8 cellular contexts compared by ENCODE assay signal in genomic region chr17:70629902-70630301, GRCh38.
DNase-seq lines count a peak whose midpoint lies in the region; ATAC-seq and TF ChIP-seq lines count a peak whose summit lies in the region.
"Had no signal": no experiment of that assay in that cellular context is flagged by ENCODE, and none has a peak within 500 bp of the region (broad histone marks: within the 10 kb centered on the region; RNA-seq: fewer than 3 reads in every experiment).

No MANE protein-coding gene starts in this region.

- H3K4me3 Mint-ChIP-seq in HFFc6, result no peak overlapping the region

- H3K27me3 ChIP-seq in lower lobe of right lung (ENCODE audit: low read depth) (no peaks in the 10 kb centered on the region), ascending aorta (no peaks in the 10 kb centered on the region)

- intact Hi-C loops in lower lobe of right lung (cut with DNase I), result no loop called here
- intact Hi-C loops in ascending aorta (cut with DNase I), result no loop called here

- no peaks in the 10 kb centered on the region for H3K9me3 ChIP-seq in lower lobe of right lung
- no peaks in the 10 kb centered on the region for H3K9me3 ChIP-seq in ascending aorta

- H3K36me3 Mint-ChIP-seq in HFFc6 (ENCODE audit: low read depth), result no peaks in the 10 kb centered on the region

- H3K36me3 ChIP-seq in lower lobe of right lung, result no peaks in the 10 kb centered on the region
- no peaks in the 10 kb centered on the region for H3K36me3 ChIP-seq in ascending aorta

- H3K27ac Mint-ChIP-seq in HFFc6, result no peak overlapping the region

- no peaks in the 10 kb centered on the region for H3K9me3 Mint-ChIP-seq in HFFc6

- H3K4me1 ChIP-seq in lower lobe of right lung, result no peaks in the 10 kb centered on the region
- H3K4me1 ChIP-seq in ascending aorta, result no peaks in the 10 kb centered on the region

- no peak for ATAC-seq in lower lobe of right lung

- TF ChIP-seq CTCF in HFFc6 (IDR thresholded peaks at IDR 0.05) (peak; percentile 67), VCaP (conservative IDR thresholded peaks at IDR 0.05) (peak; percentile 82), lower lobe of right lung (IDR thresholded peaks at IDR 0.05) (peak; percentile 17), ascending aorta (IDR thresholded peaks at IDR 0.05) (no peak)

- H3K4me3 ChIP-seq in lower lobe of right lung, result no peak overlapping the region
- no peak overlapping the region for H3K4me3 ChIP-seq in ascending aorta

- H3K27me3 Mint-ChIP-seq in HFFc6 (ENCODE audit: insufficient read depth), result peaks cover 2% of the 10 kb centered on the region; the same call in 1 of the 2 replicates

- no peak overlapping the region for H3K27ac ChIP-seq in VCaP
- H3K27ac ChIP-seq in lower lobe of right lung, result no peak overlapping the region
- no peak overlapping the region for H3K27ac ChIP-seq in ascending aorta

- H3K4me1 Mint-ChIP-seq in HFFc6 (ENCODE audit: low read depth), result no peaks in the 10 kb centered on the region

- DNase-seq in CD1c-positive myeloid dendritic cell (ENCODE audit: extremely low spot score), result peak; percentile 22
- DNase-seq in HFFc6, result no peak
- DNase-seq in lower lobe of right lung, result no peak
- DNase-seq in AML-193 (lab: John Stamatoyannopoulos, UW), result no peak
- DNase-seq in ascending aorta (ENCODE audit: low spot score in 2 of 2), result no peak
- DNase-seq in DMS114 treated with DMSO at 0.1 percent for 48 hours (lab: John Stamatoyannopoulos, UW; ENCODE audit: unreplicated experiment), result no peak
- DNase-seq: NCI-H1092 had no signal

Comparison
In these comparisons a context has a peak if more than half of its experiments do, and no peak if none do; other contexts are left out.
1. CTCF ChIP-seq: peak in HFFc6 (single experiment), VCaP (single experiment) and lower lobe of right lung (single experiment); none in ascending aorta (0 of 3).